16 cellular contexts compared by ENCODE assay signal in genomic region chr2:148493822-148494563, GRCh38.
DNase-seq lines count a peak whose midpoint lies in the region; ATAC-seq and TF ChIP-seq lines count a peak whose summit lies in the region.
"Had no signal": no experiment of that assay in that cellular context is flagged by ENCODE, and none has a peak within 500 bp of the region (broad histone marks: within the 10 kb centered on the region; RNA-seq: fewer than 3 reads in every experiment).

No MANE protein-coding gene starts in this region.

- peaks cover 16% of the 10 kb centered on the region for H3K4me1 Mint-ChIP-seq in memory B cell
- H3K4me1 Mint-ChIP-seq: activated T-helper 17 cell treated with anti-CD3 and anti-CD28 coated beads, Interleukin-2, amount 50 U/mL, for 72 hours; CD4-positive, CD25-positive, alpha-beta regulatory T cell had no signal

- peaks cover 9% of the 10 kb centered on the region for H3K36me3 Mint-ChIP-seq in memory B cell

- H3K4me3 Mint-ChIP-seq in memory B cell = peak overlapping the region; percentile 82
- H3K4me3 Mint-ChIP-seq: activated T-helper 17 cell treated with anti-CD3 and anti-CD28 coated beads, Interleukin-2, amount 50 U/mL, for 72 hours; CD4-positive, CD25-positive, alpha-beta regulatory T cell had no signal

- H3K27me3 Mint-ChIP-seq in memory B cell = no peaks in the 10 kb centered on the region
- H3K27me3 Mint-ChIP-seq: activated T-helper 17 cell treated with anti-CD3 and anti-CD28 coated beads, Interleukin-2, amount 50 U/mL, for 72 hours; CD4-positive, CD25-positive, alpha-beta regulatory T cell had no signal

- DNase-seq in memory B cell (ENCODE audit: low spot score in 2 of 2) (no peak), DMS153 (lab: John Stamatoyannopoulos, UW) (no peak), ascending aorta (ENCODE audit: low spot score in 2 of 2) (no peak), ecto neural progenitor cell (ENCODE audit: low spot score) (no peak)
- no peak for DNase-seq in activated CD8-positive, alpha-beta memory T cell treated with anti-CD3 and anti-CD28 coated beads, Interleukin-2, amount 50 U/mL, for 48 hours
- DNase-seq: CD4-positive, CD25-positive, alpha-beta regulatory T cell; midbrain; NCI-H187 treated with DMSO at 0.1 percent for 48 hours; right cardiac atrium had no signal

- H3K9me3 ChIP-seq in ascending aorta = no peaks in the 10 kb centered on the region
- H3K9me3 ChIP-seq: tibial nerve had no signal

- no peak overlapping the region for H3K4me3 ChIP-seq in ascending aorta
- H3K4me3 ChIP-seq: cardiac muscle cell, tibial nerve had no signal

- H3K4me1 ChIP-seq in ascending aorta = no peaks in the 10 kb centered on the region
- H3K4me1 ChIP-seq: tibial nerve had no signal

- peak overlapping the region; percentile 81 for H3K27ac Mint-ChIP-seq in memory B cell
- H3K27ac Mint-ChIP-seq: activated T-helper 17 cell treated with anti-CD3 and anti-CD28 coated beads, Interleukin-2, amount 50 U/mL, for 72 hours; CD4-positive, CD25-positive, alpha-beta regulatory T cell had no signal

- ATAC-seq in GM18870 (IDR thresholded peaks at IDR 0.05; ENCODE audit: unreplicated experiment) = peak; percentile 49
- peak; percentile 65 for ATAC-seq in GM21825 (IDR thresholded peaks at IDR 0.05; ENCODE audit: unreplicated experiment)
- ATAC-seq in HG03558 (IDR thresholded peaks at IDR 0.05; ENCODE audit: extremely low read depth, unreplicated experiment) = peak; percentile 45
- peak; percentile 78 for ATAC-seq in memory B cell (ENCODE audit: low read depth)
- ATAC-seq: activated T-helper 17 cell treated with anti-CD3 and anti-CD28 coated beads, Interleukin-2, amount 50 U/mL, for 72 hours; right cardiac atrium had no signal

- TF ChIP-seq CTCF in ascending aorta (IDR thresholded peaks at IDR 0.05) = no peak

- no peaks in the 10 kb centered on the region for H3K9me3 Mint-ChIP-seq in memory B cell
- H3K9me3 Mint-ChIP-seq: activated T-helper 17 cell treated with anti-CD3 and anti-CD28 coated beads, Interleukin-2, amount 50 U/mL, for 72 hours; CD4-positive, CD25-positive, alpha-beta regulatory T cell had no signal

- no peak overlapping the region for H3K27ac ChIP-seq in ascending aorta
- H3K27ac ChIP-seq: cardiac muscle cell, epithelial cell of prostate, tibial nerve had no signal

- peaks cover 0 to 10% of the 10 kb centered on the region in 2 donors for H3K36me3 ChIP-seq in ascending aorta

- intact Hi-C loops in ascending aorta (cut with DNase I) = no loop called here

- H3K27me3 ChIP-seq in ascending aorta = no peaks in the 10 kb centered on the region
- H3K27me3 ChIP-seq: cardiac muscle cell, tibial nerve had no signal
